In genomic region chr2:152620985-152621384, GRCh38 we compare ENCODE assay signal across 23 cellular contexts.
DNase-seq lines count a peak whose midpoint lies in the region; ATAC-seq, FAIRE-seq and TF ChIP-seq lines count a peak whose summit lies in the region.
"Had no signal": no experiment of that assay in that cellular context is flagged by ENCODE, and none has a peak within 500 bp of the region (broad histone marks: within the 10 kb centered on the region; RNA-seq: fewer than 3 reads in every experiment).

No MANE protein-coding gene starts in this region.

- TF ChIP-seq POLR2A in stomach (IDR thresholded peaks at IDR 0.05) (no peak), H54 (IDR thresholded peaks at IDR 0.05; ENCODE audit: low read depth, low read length) (no peak)

- no peak for ATAC-seq in GM19395 (IDR thresholded peaks at IDR 0.05; ENCODE audit: unreplicated experiment)
- ATAC-seq: GM23338, Right ventricle myocardium inferior had no signal

- H3K36me3 ChIP-seq in muscle layer of duodenum (ENCODE audit: control insufficient read depth in 1 of 2, insufficient read depth in 2 of 2, low read length in 2 of 2) (peaks cover 10 to 14% of the 10 kb centered on the region in 2 donors), stomach (peaks cover 0 to 65% (median 49%) of the 10 kb centered on the region in 4 donors)
- H3K36me3 ChIP-seq: SJCRH30 had no signal

- no peak overlapping the region for H3K4me3 ChIP-seq in coronary artery
- H3K4me3 ChIP-seq in muscle layer of duodenum (ENCODE audit: low read depth in 1 of 2, low read length in 2 of 2): no peak overlapping the region
- H3K4me3 ChIP-seq in stomach: no peak overlapping the region
- H3K4me3 ChIP-seq: GM23338, HAP-1, SJCRH30 had no signal

- TF ChIP-seq CTCF in coronary artery (IDR thresholded peaks at IDR 0.05) (no peak), stomach (IDR thresholded peaks at IDR 0.05) (no peak)

- TF ChIP-seq EP300 in stomach (IDR thresholded peaks at IDR 0.05): no peak

- H3K27me3 ChIP-seq in muscle layer of duodenum (ENCODE audit: low read depth, low read length): no peaks in the 10 kb centered on the region
- H3K27me3 ChIP-seq in stomach: no peaks in the 10 kb centered on the region
- H3K27me3 ChIP-seq: SJCRH30 had no signal

- DNase-seq in coronary artery (ENCODE audit: low spot score): peak; percentile 16
- no peak for DNase-seq in stomach
- DNase-seq in NCI-H510A treated with DMSO at 0.1 percent for 48 hours (lab: John Stamatoyannopoulos, UW): no peak
- no peak for DNase-seq in H54 (ENCODE audit: insufficient read length, low spot score)
- DNase-seq in NCI-H2081 (lab: John Stamatoyannopoulos, UW): no peak
- DNase-seq: CD8-positive, alpha-beta memory T cell; HFFc6; KBM-7; MV-4-11; NCI-H1105; NCI-H1436 treated with DMSO at 0.1 percent for 48 hours; NCI-H187 treated with DMSO at 0.1 percent for 48 hours; NCI-H2107; NCI-H524 treated with DMSO at 0.1 percent for 48 hours; NCI-H774; SJCRH30 had no signal

- H3K27ac ChIP-seq in coronary artery (no peak overlapping the region), muscle layer of duodenum (ENCODE audit: low read length) (peak overlapping the region; percentile 53), stomach (peak overlapping the region in 3 of 5 donors; percentile 33 to 77 (median 46))
- H3K27ac ChIP-seq: SJCRH30 had no signal

- intact Hi-C loops in stomach (cut with DNase I; ENCODE audit: low total_unique reads): loop anchor here (10.0 kb wide), 1 partner anchor 286 kb away; the partner anchor contains the start of gene FMNL2

- H3K9me3 ChIP-seq in muscle layer of duodenum (ENCODE audit: control insufficient read depth in 1 of 2, low read length in 2 of 2): no peaks in the 10 kb centered on the region
- no peaks in the 10 kb centered on the region for H3K9me3 ChIP-seq in stomach
- H3K9me3 ChIP-seq: HAP-1, SJCRH30 had no signal

- no peak for FAIRE-seq in H54 (lab: Jason Lieb, UNC)
- FAIRE-seq: GM18507, HTR-8/SVneo had no signal

- WGBS in stomach, 5 donors: 86 to 94% (median 92%) methylated on average over 9 of the region's 9 CpGs

- no peaks in the 10 kb centered on the region for H3K4me1 ChIP-seq in muscle layer of duodenum (ENCODE audit: control insufficient read depth in 1 of 2, insufficient read depth in 2 of 2, low read length in 2 of 2)
- no peaks in the 10 kb centered on the region for H3K4me1 ChIP-seq in stomach
- H3K4me1 ChIP-seq: HAP-1, SJCRH30 had no signal

Comparison
In these comparisons a context has a peak if more than half of its experiments do, and no peak if none do; other contexts are left out.
1. H3K27ac ChIP-seq: peak in muscle layer of duodenum (single experiment) and stomach (3 of 5); none in coronary artery (0 of 2).